Comparison of ENCODE assay signal across 18 cellular contexts in genomic region chr17:33811006-33811760, GRCh38.
"Had no signal": no experiment of that assay in that cellular context is flagged by ENCODE, and none has a peak within 500 bp of the region (broad histone marks: within the 10 kb centered on the region; RNA-seq: fewer than 3 reads in every experiment).

No MANE protein-coding gene starts in this region.

- H3K36me3 Mint-ChIP-seq: activated CD8-positive, alpha-beta memory T cell treated with anti-CD3 and anti-CD28 coated beads, Interleukin-2, amount 10 ng/mL, durations not matched to agents 7 days and 5 days; activated naive CD8-positive, alpha-beta T cell had no signal

- H3K4me3 Mint-ChIP-seq: activated CD4-positive, alpha-beta memory T cell treated with anti-CD3 and anti-CD28 coated beads, Interleukin-2, amount 10 ng/mL, durations not matched to agents 7 days and 5 days; activated CD8-positive, alpha-beta memory T cell treated with anti-CD3 and anti-CD28 coated beads, Interleukin-2, amount 10 ng/mL, durations not matched to agents 7 days and 5 days; activated naive CD8-positive, alpha-beta T cell; dendritic cell treated with granulocyte-macrophage colony-stimulating factor and Interleukin-4, amounts not matched to agents 40 ng/mL and 50 ng/mL, for 4 days; stimulated activated naive CD8-positive, alpha-beta T cell treated with anti-CD3 and anti-CD28 coated beads, Interleukin-15, amount 100 ng/mL, for 72 hours had no signal

- H3K36me3 ChIP-seq: heart right ventricle, lower lobe of right lung, right atrium auricular region had no signal

- H3K4me1 Mint-ChIP-seq: activated CD4-positive, alpha-beta memory T cell treated with anti-CD3 and anti-CD28 coated beads, Interleukin-2, amount 10 ng/mL, durations not matched to agents 7 days and 5 days; activated CD8-positive, alpha-beta memory T cell treated with anti-CD3 and anti-CD28 coated beads, Interleukin-2, amount 10 ng/mL, durations not matched to agents 7 days and 5 days; stimulated activated naive CD8-positive, alpha-beta T cell treated with anti-CD3 and anti-CD28 coated beads, Interleukin-15, amount 100 ng/mL, for 72 hours had no signal

- H3K27ac ChIP-seq: heart right ventricle, lower lobe of right lung, right atrium auricular region had no signal

- H3K27ac Mint-ChIP-seq: activated CD4-positive, alpha-beta memory T cell treated with anti-CD3 and anti-CD28 coated beads, Interleukin-2, amount 10 ng/mL, durations not matched to agents 7 days and 5 days; activated CD8-positive, alpha-beta memory T cell treated with anti-CD3 and anti-CD28 coated beads, Interleukin-2, amount 10 ng/mL, durations not matched to agents 7 days and 5 days; activated naive CD8-positive, alpha-beta T cell; dendritic cell treated with granulocyte-macrophage colony-stimulating factor and Interleukin-4, amounts not matched to agents 40 ng/mL and 50 ng/mL, for 4 days; stimulated activated naive CD8-positive, alpha-beta T cell treated with anti-CD3 and anti-CD28 coated beads, Interleukin-15, amount 100 ng/mL, for 72 hours had no signal

- H3K4me1 ChIP-seq: heart right ventricle, lower lobe of right lung, right atrium auricular region had no signal

- H3K4me3 ChIP-seq: heart right ventricle, lower lobe of right lung, right atrium auricular region, skin epidermis had no signal

- H3K9me3 Mint-ChIP-seq: activated CD4-positive, alpha-beta memory T cell treated with anti-CD3 and anti-CD28 coated beads, Interleukin-2, amount 10 ng/mL, durations not matched to agents 7 days and 5 days; dendritic cell treated with granulocyte-macrophage colony-stimulating factor and Interleukin-4, amounts not matched to agents 40 ng/mL and 50 ng/mL, for 4 days; stimulated activated naive CD8-positive, alpha-beta T cell treated with anti-CD3 and anti-CD28 coated beads, Interleukin-15, amount 100 ng/mL, for 72 hours had no signal

- H3K27me3 Mint-ChIP-seq: activated CD8-positive, alpha-beta memory T cell treated with anti-CD3 and anti-CD28 coated beads, Interleukin-2, amount 10 ng/mL, durations not matched to agents 7 days and 5 days had no signal

- DNase-seq: activated CD4-positive, alpha-beta memory T cell treated with anti-CD3 and anti-CD28 coated beads, Interleukin-2, amount 10 ng/mL, durations not matched to agents 7 days and 5 days; activated CD4-positive, alpha-beta T cell treated with anti-CD3 and anti-CD28 coated beads for 48 hours; activated CD4-positive, CD25-positive, alpha-beta regulatory T cell; activated CD8-positive, alpha-beta memory T cell treated with anti-CD3 and anti-CD28 coated beads, Interleukin-2, amount 10 ng/mL, durations not matched to agents 7 days and 5 days; effector CD8-positive, alpha-beta T cell; heart right ventricle; left cardiac atrium; lower lobe of right lung; stimulated activated CD4-positive, alpha-beta T cell treated with anti-CD3 and anti-CD28 coated beads, Interleukin-15, amount 100 ng/mL, for 24 hours; stimulated activated CD4-positive, alpha-beta T cell treated with anti-CD3 and anti-CD28 coated beads, Interleukin-4, amount 100 ng/mL, for 1 hour; stimulated activated naive CD8-positive, alpha-beta T cell treated with anti-CD3 and anti-CD28 coated beads, Interleukin-15, amount 100 ng/mL, for 72 hours; T-helper 9 cell; trophoblast cell had no signal

- H3K27me3 ChIP-seq: right atrium auricular region had no signal

- H3K9me3 ChIP-seq: heart right ventricle, lower lobe of right lung, right atrium auricular region had no signal

- ATAC-seq: activated CD8-positive, alpha-beta memory T cell treated with anti-CD3 and anti-CD28 coated beads, Interleukin-2, amount 10 ng/mL, durations not matched to agents 7 days and 5 days; esophagus mucosa; heart right ventricle; left cardiac atrium; stimulated activated naive CD8-positive, alpha-beta T cell treated with anti-CD3 and anti-CD28 coated beads, Interleukin-15, amount 100 ng/mL, for 72 hours had no signal
